ENCODE assay signal across 23 cellular contexts in the genomic region with DNA sequence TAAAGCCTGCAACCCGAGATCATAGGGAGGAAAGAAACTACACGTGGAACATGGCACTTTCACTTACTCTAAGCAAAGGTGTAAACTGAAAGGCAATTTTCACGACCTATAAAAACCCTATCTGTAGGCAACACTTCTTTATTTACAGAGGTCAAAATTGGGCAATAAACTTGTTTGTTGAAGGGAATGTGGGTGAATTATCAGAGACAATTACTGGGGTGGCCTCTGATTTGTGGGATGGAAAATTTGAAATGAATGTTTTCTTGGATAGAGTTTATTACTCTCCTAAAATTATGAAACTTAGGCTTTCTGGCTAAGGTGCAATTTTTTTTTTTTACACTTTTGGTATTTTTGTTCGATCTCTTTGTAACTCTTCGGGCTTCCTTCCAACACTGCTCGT.
"Had no signal": no experiment of that assay in that cellular context is flagged by ENCODE, and none has a peak within 500 bp of the region (broad histone marks: within the 10 kb centered on the region; RNA-seq: fewer than 3 reads in every experiment).

No MANE protein-coding gene starts in this region.

- ATAC-seq: activated CD4-positive, CD25-positive, alpha-beta regulatory T cell treated with anti-CD3 and anti-CD28 coated beads, Interleukin-2, amount 50 U/mL, for 24 hours; activated CD8-positive, alpha-beta memory T cell treated with anti-CD3 and anti-CD28 coated beads, Interleukin-2, amount 10 ng/mL, durations not matched to agents 7 days and 5 days; activated naive CD4-positive, alpha-beta T cell treated with anti-CD3 and anti-CD28 coated beads, Interleukin-2, amount 50 U/mL, for 72 hours; activated naive CD8-positive, alpha-beta T cell treated with anti-CD3 and anti-CD28 coated beads, Interleukin-2, amount 50 U/mL, for 24 hours; body of pancreas; Panc1; Right ventricle myocardium inferior had no signal

- DNase-seq: activated CD4-positive, alpha-beta T cell treated with anti-CD3 and anti-CD28 coated beads for 4 hours; activated CD8-positive, alpha-beta memory T cell treated with anti-CD3 and anti-CD28 coated beads, Interleukin-2, amount 10 ng/mL, durations not matched to agents 7 days and 5 days; activated effector memory CD4-positive, alpha-beta T cell treated with anti-CD3 and anti-CD28 coated beads, Interleukin-2, amount 50 U/mL, for 16 hours; activated naive CD4-positive, alpha-beta T cell treated with Interleukin-2 at 50 U/mL for 16 hours; activated naive CD8-positive, alpha-beta T cell treated with anti-CD3 and anti-CD28 coated beads, Interleukin-2, amount 50 U/mL, for 24 hours; activated T-cell treated with anti-CD3 and anti-CD28 coated beads, Interleukin-2, amount 50 U/mL, for 24 hours; amniotic stem cell; body of pancreas; MG63; NCI-H1105; NCI-H1436 treated with DMSO at 0.1 percent for 48 hours; NCI-H510A treated with DMSO at 0.1 percent for 48 hours; NCI-H82; NK-92 treated with Interleukin-12 subunit alpha and Interleukin-12 subunit beta, amount 100 ng/mL, for 24 hours; OCI-M1; RPMI8226; T-helper 1 cell had no signal

- H3K27ac ChIP-seq: ascending aorta, body of pancreas, SK-N-MC had no signal

- H3K4me1 ChIP-seq: ascending aorta, body of pancreas had no signal

- H3K27me3 ChIP-seq: ascending aorta, body of pancreas, MG63 had no signal

- H3K36me3 ChIP-seq: ascending aorta, MG63 had no signal

- H3K9me3 ChIP-seq: ascending aorta, body of pancreas, MG63 had no signal

- H3K4me3 ChIP-seq: ascending aorta, body of pancreas, MG63, SK-N-MC had no signal
